Comparison of ENCODE assay signal across 24 cellular contexts in genomic region chr14:39576726-39577125, GRCh38.
DNase-seq lines count a peak whose midpoint lies in the region; ATAC-seq, FAIRE-seq and TF ChIP-seq lines count a peak whose summit lies in the region.
"Had no signal": no experiment of that assay in that cellular context is flagged by ENCODE, and none has a peak within 500 bp of the region (broad histone marks: within the 10 kb centered on the region; RNA-seq: fewer than 3 reads in every experiment).

No MANE protein-coding gene starts in this region.

- CTCF ChIA-PET in PC-3 (lab: Charles Lee): no interaction called here
- CTCF ChIA-PET in activated naive CD4-positive, alpha-beta T cell treated with anti-CD3 and anti-CD28 coated beads for 36 hours (lab: Charles Lee): no interaction called here

- BruUV-seq in PC-3 (replicated peaks; lab: Mats Ljungman, UMichigan): no TSS peak

- no peaks in the 10 kb centered on the region for H4K20me1 ChIP-seq in PC-3 (ENCODE audit: low read length)
- H4K20me1 ChIP-seq: BLaER1 treated with 17β-estradiol and CSF1 and Interleukin-3, amounts not matched to agents 10 nM and 100 nM had no signal

- H3K27ac ChIP-seq in PC-3 (ENCODE audit: low read length): no peak overlapping the region
- no peak overlapping the region for H3K27ac ChIP-seq in SJCRH30
- H3K27ac ChIP-seq: BLaER1 treated with 17β-estradiol and CSF1 and Interleukin-3, amounts not matched to agents 10 nM and 100 nM; SK-N-MC had no signal

- H3K27ac Mint-ChIP-seq in activated naive CD4-positive, alpha-beta T cell treated with anti-CD3 and anti-CD28 coated beads for 36 hours: no peak overlapping the region
- H3K27ac Mint-ChIP-seq: CD8-positive, alpha-beta memory T cell; H9 had no signal

- no peaks in the 10 kb centered on the region for H3K9me3 ChIP-seq in PC-3 (ENCODE audit: low read length)
- 0 out of 2 replicates have a peak, but pooled peaks cover 3% of the 10 kb centered on the region for H3K9me3 ChIP-seq in SJCRH30 (replicated peaks)
- H3K9me3 ChIP-seq: MG63 had no signal

- no peaks in the 10 kb centered on the region for H3K36me3 Mint-ChIP-seq in activated naive CD4-positive, alpha-beta T cell treated with anti-CD3 and anti-CD28 coated beads for 36 hours (ENCODE audit: low read depth)

- TF ChIP-seq CTCF in PC-3 (conservative IDR thresholded peaks at IDR 0.05; ENCODE audit: low read depth, low read length) (no peak), bronchial epithelial cell (IDR thresholded peaks at IDR 0.05; ENCODE audit: insufficient read depth, low read length, severe bottlenecking) (no peak)

- no peak overlapping the region for H3K4me3 ChIP-seq in PC-3 (ENCODE audit: low read length)
- H3K4me3 ChIP-seq in bronchial epithelial cell (ENCODE audit: low read depth, low read length): no peak overlapping the region
- H3K4me3 ChIP-seq in SJCRH30: no peak overlapping the region
- H3K4me3 ChIP-seq: BLaER1 treated with 17β-estradiol and CSF1 and Interleukin-3, amounts not matched to agents 10 nM and 100 nM; MG63; SK-N-MC had no signal

- intact Hi-C loops in PC-3 (cut with micrococcal nuclease): loop anchor here (10.0 kb wide), 1 partner anchor 378 kb away; no protein-coding TSS in a partner anchor
- intact Hi-C loops in activated naive CD4-positive, alpha-beta T cell treated with anti-CD3 and anti-CD28 coated beads for 36 hours (cut with micrococcal nuclease): no loop called here

- H3K4me1 ChIP-seq in PC-3 (ENCODE audit: insufficient read depth, low read length) (0 out of 2 replicates have a peak, but pooled peaks cover 4% of the 10 kb centered on the region), SJCRH30 (no peaks in the 10 kb centered on the region)

- no peak overlapping the region for H3K9ac ChIP-seq in PC-3 (ENCODE audit: low read length)
- H3K9ac ChIP-seq: BLaER1 treated with 17β-estradiol and CSF1 and Interleukin-3, amounts not matched to agents 10 nM and 100 nM had no signal

- peaks cover 15% of the 10 kb centered on the region for H3K9me3 Mint-ChIP-seq in activated naive CD4-positive, alpha-beta T cell treated with anti-CD3 and anti-CD28 coated beads for 36 hours

- H3K27me3 Mint-ChIP-seq in activated naive CD4-positive, alpha-beta T cell treated with anti-CD3 and anti-CD28 coated beads for 36 hours (ENCODE audit: low read depth): no peaks in the 10 kb centered on the region
- H3K27me3 Mint-ChIP-seq: CD8-positive, alpha-beta memory T cell had no signal

- no peak overlapping the region for H2AFZ ChIP-seq in PC-3 (ENCODE audit: low read length)

- DNase-seq in PC-3 (peak; percentile 39), bronchial epithelial cell (ENCODE audit: low read depth) (peak; percentile 8), kidney tubule cell (ENCODE audit: low spot score) (peak; percentile 81), SJCRH30 (no peak), RKO (ENCODE audit: low spot score) (no peak), LoVo (ENCODE audit: low spot score) (no peak)
- DNase-seq in activated naive CD4-positive, alpha-beta T cell treated with anti-CD3 and anti-CD28 coated beads for 36 hours: no peak
- DNase-seq: CD8-positive, alpha-beta memory T cell; DMS79; IMR-90; MG63; NCI-H1048; NCI-H146; NCI-H2029 treated with DMSO at 0.1 percent for 48 hours; NCI-H2171; NCI-H446 treated with DMSO at 0.1 percent for 48 hours; NCI-H748 treated with DMSO at 0.1 percent for 48 hours; NK-92 treated with Interleukin-12 subunit alpha and Interleukin-12 subunit beta, amount 100 ng/mL, for 24 hours; Right ventricle myocardium superior had no signal

- 0 out of 2 replicates have a peak, but pooled peaks cover 10% of the 10 kb centered on the region for H3K27me3 ChIP-seq in PC-3 (ENCODE audit: low read length)
- no peaks in the 10 kb centered on the region for H3K27me3 ChIP-seq in bronchial epithelial cell (ENCODE audit: control insufficient read depth, insufficient read depth, low read length)
- no peaks in the 10 kb centered on the region for H3K27me3 ChIP-seq in SJCRH30
- H3K27me3 ChIP-seq: BLaER1 treated with 17β-estradiol and CSF1 and Interleukin-3, amounts not matched to agents 10 nM and 100 nM; MG63 had no signal

- H3K36me3 ChIP-seq in PC-3 (ENCODE audit: low read depth, low read length) (no peaks in the 10 kb centered on the region), bronchial epithelial cell (ENCODE audit: control insufficient read depth, insufficient read depth, low read length) (no peaks in the 10 kb centered on the region), SJCRH30 (no peaks in the 10 kb centered on the region)
- H3K36me3 ChIP-seq: BLaER1 treated with 17β-estradiol and CSF1 and Interleukin-3, amounts not matched to agents 10 nM and 100 nM; MG63 had no signal

- peak; percentile 50 for ATAC-seq in PC-3

- no peaks in the 10 kb centered on the region for H3F3A ChIP-seq in PC-3 (ENCODE audit: low read length, unreplicated experiment)

- no peak overlapping the region for H3K4me3 Mint-ChIP-seq in activated naive CD4-positive, alpha-beta T cell treated with anti-CD3 and anti-CD28 coated beads for 36 hours
- H3K4me3 Mint-ChIP-seq: CD8-positive, alpha-beta memory T cell; H9 had no signal

- H3K9me2 ChIP-seq in PC-3 (replicated peaks; ENCODE audit: low read length): no peaks in the 10 kb centered on the region

- H3K4me1 Mint-ChIP-seq in activated naive CD4-positive, alpha-beta T cell treated with anti-CD3 and anti-CD28 coated beads for 36 hours (ENCODE audit: low read depth): no peaks in the 10 kb centered on the region
- H3K4me1 Mint-ChIP-seq: CD8-positive, alpha-beta memory T cell had no signal

- H3K4me2 ChIP-seq in PC-3 (ENCODE audit: low read length): no peak overlapping the region
- H3K4me2 ChIP-seq: BLaER1 treated with 17β-estradiol and CSF1 and Interleukin-3, amounts not matched to agents 10 nM and 100 nM had no signal

- FAIRE-seq in bronchial epithelial cell (lab: Jason Lieb, UNC): no peak
- FAIRE-seq: HTR-8/SVneo, RCC 7860 had no signal

- POLR2A ChIA-PET in PC-3 (lab: Charles Lee; ENCODE audit: unreplicated experiment): no interaction called here

- no peaks in the 10 kb centered on the region for H3K79me2 ChIP-seq in PC-3 (ENCODE audit: low read length)

Comparison
In these comparisons a context has a peak if more than half of its experiments do, and no peak if none do; other contexts are left out.
1. DNase-seq: peak in PC-3 (single experiment), bronchial epithelial cell (single experiment) and kidney tubule cell (single experiment); none in SJCRH30 (0 of 2), RKO (single experiment), LoVo (single experiment) and activated naive CD4-positive, alpha-beta T cell treated with anti-CD3 and anti-CD28 coated beads for 36 hours (single experiment).